In genomic region chr1:231351816-231352215, GRCh38 we compare ENCODE assay signal across 28 cellular contexts.
"Had no signal": no experiment of that assay in that cellular context is flagged by ENCODE, and none has a peak within 500 bp of the region (broad histone marks: within the 10 kb centered on the region; RNA-seq: fewer than 3 reads in every experiment).

No MANE protein-coding gene starts in this region.

- ATAC-seq: activated CD8-positive, alpha-beta T cell treated with anti-CD3 and anti-CD28 coated beads for 36 hours; activated naive CD8-positive, alpha-beta T cell treated with anti-CD3 and anti-CD28 coated beads, Interleukin-2, amount 50 U/mL, for 24 hours; PC-3 had no signal

- H3K4me1 Mint-ChIP-seq: activated naive CD8-positive, alpha-beta T cell treated with anti-CD3 and anti-CD28 coated beads, Interleukin-2, amount 50 U/mL, for 24 hours; brain had no signal

- H3K27me3 Mint-ChIP-seq: activated CD4-positive, alpha-beta T cell treated with anti-CD3 and anti-CD28 coated beads, Interleukin-2, amount 10 ng/mL, durations not matched to agents 24 days and 14 days; activated CD8-positive, alpha-beta T cell treated with anti-CD3 and anti-CD28 coated beads for 36 hours; activated naive CD8-positive, alpha-beta T cell; activated naive CD8-positive, alpha-beta T cell treated with anti-CD3 and anti-CD28 coated beads, Interleukin-2, amount 50 U/mL, for 24 hours; activated T-cell treated with anti-CD3 and anti-CD28 coated beads, Interleukin-2, amount 50 U/mL, for 24 hours; brain had no signal

- H3K27ac Mint-ChIP-seq: activated CD4-positive, alpha-beta T cell treated with anti-CD3 and anti-CD28 coated beads, Interleukin-2, amount 10 ng/mL, durations not matched to agents 24 days and 14 days; activated CD8-positive, alpha-beta T cell treated with anti-CD3 and anti-CD28 coated beads for 36 hours; activated naive CD4-positive, alpha-beta T cell treated with anti-CD3 and anti-CD28 coated beads for 36 hours; activated naive CD8-positive, alpha-beta T cell; activated naive CD8-positive, alpha-beta T cell treated with anti-CD3 and anti-CD28 coated beads, Interleukin-2, amount 50 U/mL, for 24 hours; activated T-cell treated with anti-CD3 and anti-CD28 coated beads, Interleukin-2, amount 50 U/mL, for 24 hours; activated T-helper 2 cell treated with anti-CD3 and anti-CD28 coated beads, Interferon-gamma antibody, Interleukin-2, Interleukin-4, amounts not matched to agents 10 μg/mL and 5 μg/mL and 100 μg/mL, durations not matched to agents 14 hours and 24 hours and 36 hours; brain; T-helper 1 cell treated with Interleukin-12 subunit alpha and Interleukin-12 subunit beta and Interleukin-4 antibody, amounts not matched to agents 30 μg/mL and 1 μg/mL, for 36 hours; T-helper 2 cell treated with Interferon-gamma antibody and Interleukin-4, amounts not matched to agents 5 μg/mL and 100 μg/mL, for 36 hours had no signal

- H3K4me3 Mint-ChIP-seq: activated CD4-positive, alpha-beta T cell treated with anti-CD3 and anti-CD28 coated beads, Interleukin-2, amount 10 ng/mL, durations not matched to agents 24 days and 14 days; activated CD8-positive, alpha-beta T cell treated with anti-CD3 and anti-CD28 coated beads for 36 hours; activated naive CD4-positive, alpha-beta T cell treated with anti-CD3 and anti-CD28 coated beads for 36 hours; activated naive CD8-positive, alpha-beta T cell; activated naive CD8-positive, alpha-beta T cell treated with anti-CD3 and anti-CD28 coated beads, Interleukin-2, amount 50 U/mL, for 24 hours; activated T-cell treated with anti-CD3 and anti-CD28 coated beads, Interleukin-2, amount 50 U/mL, for 24 hours; brain; T-helper 1 cell treated with Interleukin-12 subunit alpha and Interleukin-12 subunit beta and Interleukin-4 antibody, amounts not matched to agents 30 μg/mL and 1 μg/mL, for 36 hours; T-helper 2 cell treated with Interferon-gamma antibody and Interleukin-4, amounts not matched to agents 5 μg/mL and 100 μg/mL, for 36 hours had no signal

- H3K9me3 Mint-ChIP-seq: activated CD4-positive, alpha-beta T cell treated with anti-CD3 and anti-CD28 coated beads, Interleukin-2, amount 10 ng/mL, durations not matched to agents 24 days and 14 days; activated CD8-positive, alpha-beta T cell treated with anti-CD3 and anti-CD28 coated beads for 36 hours; activated naive CD4-positive, alpha-beta T cell treated with anti-CD3 and anti-CD28 coated beads for 36 hours; activated naive CD8-positive, alpha-beta T cell treated with anti-CD3 and anti-CD28 coated beads, Interleukin-2, amount 50 U/mL, for 24 hours; activated T-cell treated with anti-CD3 and anti-CD28 coated beads, Interleukin-2, amount 50 U/mL, for 24 hours; activated T-helper 2 cell treated with anti-CD3 and anti-CD28 coated beads, Interferon-gamma antibody, Interleukin-2, Interleukin-4, amounts not matched to agents 10 μg/mL and 5 μg/mL and 100 μg/mL, durations not matched to agents 14 hours and 24 hours and 36 hours; brain; T-helper 1 cell treated with Interleukin-12 subunit alpha and Interleukin-12 subunit beta and Interleukin-4 antibody, amounts not matched to agents 30 μg/mL and 1 μg/mL, for 36 hours; T-helper 2 cell treated with Interferon-gamma antibody and Interleukin-4, amounts not matched to agents 5 μg/mL and 100 μg/mL, for 36 hours had no signal

- DNase-seq: activated CD4-positive, alpha-beta T cell treated with anti-CD3 and anti-CD28 coated beads, Interleukin-2, amount 10 ng/mL, durations not matched to agents 24 days and 14 days; activated CD4-positive, alpha-beta T cell treated with anti-CD3 and anti-CD28 coated beads, Interleukin-2, amount 50 U/mL, for 4 hours; activated CD8-positive, alpha-beta T cell treated with anti-CD3 and anti-CD28 coated beads for 36 hours; activated gamma-delta T cell; activated naive CD4-positive, alpha-beta T cell treated with anti-CD3 and anti-CD28 coated beads for 36 hours; activated naive CD8-positive, alpha-beta T cell treated with anti-CD3 and anti-CD28 coated beads, Interleukin-2, amount 50 U/mL, for 24 hours; activated T-cell treated with anti-CD3 and anti-CD28 coated beads, Interleukin-2, amount 50 U/mL, for 24 hours; anterior cingulate cortex; NCI-H1092 treated with DMSO at 0.1 percent for 48 hours; NCI-H1417 treated with DMSO at 0.1 percent for 48 hours; NCI-H1930; NCI-H2081 treated with DMSO at 0.1 percent for 48 hours; NCI-H226; NCI-H446 treated with DMSO at 0.1 percent for 48 hours; NCI-H524; NCI-H748 treated with DMSO at 0.1 percent for 48 hours; NK-92 treated with Interleukin-12 subunit alpha and Interleukin-12 subunit beta, amount 100 ng/mL, for 24 hours; PC-3; Peyer's patch; RPMI8226; SHP77 treated with DMSO at 0.1 percent for 48 hours; SK-N-SH had no signal

- H3K4me3 ChIP-seq: Peyer's patch, SJSA1 had no signal
